ENCODE assay signal across 1 cellular context in the genomic region with DNA sequence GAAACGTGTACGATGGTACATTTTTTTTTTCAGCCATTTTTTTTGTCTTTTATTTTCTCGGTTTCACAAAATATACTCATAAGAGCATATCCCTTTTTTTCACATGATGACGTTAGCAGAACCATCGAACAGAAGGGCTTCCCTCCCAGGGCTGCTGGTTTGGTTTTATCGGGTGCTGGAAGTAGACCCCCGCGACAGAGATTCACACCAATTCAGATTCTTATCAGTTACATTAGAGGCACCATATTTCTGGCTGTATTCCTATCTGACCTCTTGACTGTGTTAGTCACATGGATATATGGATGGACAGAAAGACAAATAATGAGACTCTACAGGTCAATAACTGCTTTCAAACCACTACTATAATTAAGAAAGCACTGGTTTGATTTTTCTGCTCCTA.
TF ChIP-seq lines count a peak whose summit lies in the region.

No MANE protein-coding gene starts in this region.

TF ChIP-seq in SK-N-SH treated with all-trans-retinoic acid at 6 μM for 48 hours, 23 proteins besides CTCF, POLR2A, EP300 and RAD21 (continued from another document):
- TF ChIP-seq, protein P1, sequence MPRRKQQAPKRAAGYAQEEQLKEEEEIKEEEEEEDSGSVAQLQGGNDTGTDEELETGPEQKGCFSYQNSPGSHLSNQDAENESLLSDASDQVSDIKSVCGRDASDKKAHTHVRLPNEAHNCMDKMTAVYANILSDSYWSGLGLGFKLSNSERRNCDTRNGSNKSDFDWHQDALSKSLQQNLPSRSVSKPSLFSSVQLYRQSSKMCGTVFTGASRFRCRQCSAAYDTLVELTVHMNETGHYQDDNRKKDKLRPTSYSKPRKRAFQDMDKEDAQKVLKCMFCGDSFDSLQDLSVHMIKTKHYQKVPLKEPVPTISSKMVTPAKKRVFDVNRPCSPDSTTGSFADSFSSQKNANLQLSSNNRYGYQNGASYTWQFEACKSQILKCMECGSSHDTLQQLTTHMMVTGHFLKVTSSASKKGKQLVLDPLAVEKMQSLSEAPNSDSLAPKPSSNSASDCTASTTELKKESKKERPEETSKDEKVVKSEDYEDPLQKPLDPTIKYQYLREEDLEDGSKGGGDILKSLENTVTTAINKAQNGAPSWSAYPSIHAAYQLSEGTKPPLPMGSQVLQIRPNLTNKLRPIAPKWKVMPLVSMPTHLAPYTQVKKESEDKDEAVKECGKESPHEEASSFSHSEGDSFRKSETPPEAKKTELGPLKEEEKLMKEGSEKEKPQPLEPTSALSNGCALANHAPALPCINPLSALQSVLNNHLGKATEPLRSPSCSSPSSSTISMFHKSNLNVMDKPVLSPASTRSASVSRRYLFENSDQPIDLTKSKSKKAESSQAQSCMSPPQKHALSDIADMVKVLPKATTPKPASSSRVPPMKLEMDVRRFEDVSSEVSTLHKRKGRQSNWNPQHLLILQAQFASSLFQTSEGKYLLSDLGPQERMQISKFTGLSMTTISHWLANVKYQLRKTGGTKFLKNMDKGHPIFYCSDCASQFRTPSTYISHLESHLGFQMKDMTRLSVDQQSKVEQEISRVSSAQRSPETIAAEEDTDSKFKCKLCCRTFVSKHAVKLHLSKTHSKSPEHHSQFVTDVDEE (CRISPR knock-in tag; IDR thresholded peaks at IDR 0.05) = no peak
- TF ChIP-seq ZC3H10 (CRISPR knock-in tag; IDR thresholded peaks at IDR 0.05) (no peak), ZNF565 (CRISPR knock-in tag; conservative IDR thresholded peaks at IDR 0.05; ENCODE audit: low read depth) (no peak), ARNTL (CRISPR knock-in tag; IDR thresholded peaks at IDR 0.05; ENCODE audit: borderline replicate concordance, low read depth) (no peak), ZNF70 (CRISPR knock-in tag; IDR thresholded peaks at IDR 0.05) (no peak), RARB (CRISPR knock-in tag; IDR thresholded peaks at IDR 0.05) (no peak), CSRNP3 (CRISPR knock-in tag; IDR thresholded peaks at IDR 0.05) (no peak), PPARA (CRISPR knock-in tag; IDR thresholded peaks at IDR 0.05; ENCODE audit: borderline replicate concordance) (no peak), OSR1 (CRISPR knock-in tag; IDR thresholded peaks at IDR 0.05) (no peak)
